Comparison of ENCODE assay signal across 27 cellular contexts in genomic region chr11:83840326-83840725, GRCh38.
A peak's percentile ranks its signal among the peaks of the same experiment; 100 is the strongest.
DNase-seq lines count a peak whose midpoint lies in the region; ATAC-seq and TF ChIP-seq lines count a peak whose summit lies in the region.
"Had no signal": no experiment of that assay in that cellular context is flagged by ENCODE, and none has a peak within 500 bp of the region (broad histone marks: within the 10 kb centered on the region; RNA-seq: fewer than 3 reads in every experiment).

No MANE protein-coding gene starts in this region.

- TF ChIP-seq CTCF in SK-N-SH (IDR thresholded peaks at IDR 0.05): no peak

- H4K20me1 ChIP-seq in SK-N-SH (ENCODE audit: insufficient read depth): no peaks in the 10 kb centered on the region
- H4K20me1 ChIP-seq: BLaER1; BLaER1 treated with 17β-estradiol and CSF1 and Interleukin-3, amounts not matched to agents 10 nM and 100 nM had no signal

- H3F3A ChIP-seq in SK-N-SH (replicated peaks; ENCODE audit: insufficient read depth): no peaks in the 10 kb centered on the region

- 64% methylated on average over 2 of the region's 2 CpGs for WGBS in SK-N-SH (ENCODE audit: low lambda C conversion rate)

- H3K4me1 ChIP-seq in SK-N-SH (ENCODE audit: control insufficient read depth in 1 of 2, insufficient read depth in 2 of 2, low read depth in 1 of 2, low read length in 1 of 2): peaks cover 0 to 6% of the 10 kb centered on the region in 2 experiments; a peak in 1 of 4 replicates
- H3K4me1 ChIP-seq: A549, Caco-2 had no signal

- TF ChIP-seq EP300 in SK-N-SH (IDR thresholded peaks at IDR 0.05; ENCODE audit: borderline replicate concordance in 1 of 2, low read depth in 1 of 2, low read length in 1 of 2): no peak

- no peaks in the 10 kb centered on the region for H3K36me3 ChIP-seq in SK-N-SH (replicated peaks in 1 of 2; ENCODE audit: control insufficient read depth in 1 of 2, insufficient read depth in 2 of 2, low read length in 1 of 2)
- H3K36me3 ChIP-seq: BE2C; BLaER1; BLaER1 treated with 17β-estradiol and CSF1 and Interleukin-3, amounts not matched to agents 10 nM and 100 nM had no signal

- H3K4me2 ChIP-seq in SK-N-SH: no peak overlapping the region
- H3K4me2 ChIP-seq: A549; BLaER1; BLaER1 treated with 17β-estradiol and CSF1 and Interleukin-3, amounts not matched to agents 10 nM and 100 nM had no signal

- no peak overlapping the region for H3K9ac ChIP-seq in SK-N-SH
- H3K9ac ChIP-seq: BLaER1; BLaER1 treated with 17β-estradiol and CSF1 and Interleukin-3, amounts not matched to agents 10 nM and 100 nM had no signal

- no peak overlapping the region for H2AFZ ChIP-seq in SK-N-SH (ENCODE audit: low read depth)

- peak; percentile 22; the same call in 1 of the 3 replicates for ATAC-seq in SK-N-SH treated with all-trans-retinoic acid at 6 μM for 48 hours
- ATAC-seq: A549; CD8-positive, alpha-beta T cell had no signal

- DNase-seq in SK-N-SH: no peak
- DNase-seq: 8988T; ACHN; AML-193; BE2C; C1 segment of cervical spinal cord; Caco-2; Calu3; CD4-positive, alpha-beta memory T cell; CD4-positive, alpha-beta T cell; CD4-positive, CD25-positive, alpha-beta regulatory T cell; CD8-positive, alpha-beta memory T cell; CD8-positive, alpha-beta T cell; COR-L47; DMS 273 treated with DMSO at 0.1 percent for 48 hours; DMS153; DMS53; DMS79; DMS79 treated with DMSO at 0.1 percent for 48 hours; DND-41; EL had no signal

- CTCF ChIA-PET in SK-N-SH (lab: Yijun Ruan, JAX): interaction anchor here (1.3 to 1.6 kb wide), 2 partner anchors 557 to 684 kb away, joined by 5 to 7 read pairs; no protein-coding TSS in a partner anchor

- no peaks in the 10 kb centered on the region for H3K79me2 ChIP-seq in SK-N-SH (ENCODE audit: insufficient read depth)

- H3K27ac ChIP-seq in SK-N-SH (ENCODE audit: low read depth in 2 of 2, low read length in 1 of 2): no peak overlapping the region
- H3K27ac ChIP-seq: 22Rv1; A549; BLaER1; BLaER1 treated with 17β-estradiol and CSF1 and Interleukin-3, amounts not matched to agents 10 nM and 100 nM; C4-2B had no signal

- no peaks in the 10 kb centered on the region for H3K27me3 ChIP-seq in SK-N-SH (ENCODE audit: insufficient read depth)
- H3K27me3 ChIP-seq: BE2C; BLaER1; BLaER1 treated with 17β-estradiol and CSF1 and Interleukin-3, amounts not matched to agents 10 nM and 100 nM had no signal

- no peaks in the 10 kb centered on the region for H3K9me2 ChIP-seq in SK-N-SH

- H3K9me3 ChIP-seq in SK-N-SH: no peaks in the 10 kb centered on the region
- H3K9me3 ChIP-seq: A549; BE2C; BLaER1; BLaER1 treated with 17β-estradiol and CSF1 and Interleukin-3, amounts not matched to agents 10 nM and 100 nM; Caco-2 had no signal

- TF ChIP-seq RAD21 in SK-N-SH (IDR thresholded peaks at IDR 0.05; ENCODE audit: low read length): no peak

- POLR2A ChIA-PET in SK-N-SH (lab: Yijun Ruan, JAX): no interaction called here

- H3K4me3 ChIP-seq in SK-N-SH (ENCODE audit: low read depth in 2 of 2, low read length in 1 of 2): no peak overlapping the region
- H3K4me3 ChIP-seq: A549; BLaER1; BLaER1 treated with 17β-estradiol and CSF1 and Interleukin-3, amounts not matched to agents 10 nM and 100 nM had no signal

TF ChIP-seq in SK-N-SH treated with all-trans-retinoic acid at 6 μM for 48 hours, 23 proteins besides CTCF, POLR2A, EP300 and RAD21 (continues in another document):
- TF ChIP-seq CREB5 (CRISPR knock-in tag; IDR thresholded peaks at IDR 0.05; ENCODE audit: low read depth): 0 out of 2 replicates have a peak, but pooled peaks have one; percentile 6
- TF ChIP-seq CSDC2 (CRISPR knock-in tag; IDR thresholded peaks at IDR 0.05): 0 out of 2 replicates have a peak, but pooled peaks have one; percentile 18
- TF ChIP-seq GLIS3 (CRISPR knock-in tag; IDR thresholded peaks at IDR 0.05): peak; percentile 50; the same call in 1 of the 2 replicates
- peak; percentile 49; the same call in 1 of the 2 replicates for TF ChIP-seq TSHZ2 (CRISPR knock-in tag; IDR thresholded peaks at IDR 0.05)
- no peak for TF ChIP-seq TOX (CRISPR knock-in tag; IDR thresholded peaks at IDR 0.05; ENCODE audit: borderline replicate concordance)
- TF ChIP-seq ISL1 (CRISPR knock-in tag; IDR thresholded peaks at IDR 0.05): peak; percentile 97

TF ChIP-seq in SK-N-SH, 30 proteins besides CTCF, POLR2A, EP300 and RAD21:
- no peak for TF ChIP-seq CHD2 (IDR thresholded peaks at IDR 0.05; ENCODE audit: low read length, partially characterized antibody)
- TF ChIP-seq FOXM1 (IDR thresholded peaks at IDR 0.05; ENCODE audit: low read depth): no peak
TF ChIP-seq in SK-N-SH: peak in this region for 0.
